ENCODE assay signal across 2 cellular contexts in genomic region chr5:33309076-33309475, GRCh38.
TF ChIP-seq lines count a peak whose summit lies in the region.

No MANE protein-coding gene starts in this region.

TF ChIP-seq in SK-N-SH, 30 proteins besides CTCF, POLR2A, EP300 and RAD21 (continued from another document):
- no peak for TF ChIP-seq ZBTB33 (IDR thresholded peaks at IDR 0.05; ENCODE audit: borderline replicate concordance, low read depth)
- no peak for TF ChIP-seq USF1 (IDR thresholded peaks at IDR 0.05; ENCODE audit: borderline replicate concordance, low read depth)
- TF ChIP-seq SIN3A (IDR thresholded peaks at IDR 0.05; ENCODE audit: borderline replicate concordance, low read depth, low read length), result no peak
- no peak for TF ChIP-seq PBX3 (IDR thresholded peaks at IDR 0.05)
- no peak for TF ChIP-seq MAX (IDR thresholded peaks at IDR 0.05; ENCODE audit: low read depth)
- TF ChIP-seq USF2 (IDR thresholded peaks at IDR 0.05; ENCODE audit: borderline replicate concordance, low read depth, low read length), result no peak
- no peak for TF ChIP-seq POLR2AphosphoS5 (IDR thresholded peaks at IDR 0.05; ENCODE audit: low read depth, low read length)
- TF ChIP-seq EZH2phosphoT487 (IDR thresholded peaks at IDR 0.05; ENCODE audit: borderline replicate concordance, low read depth), result no peak
- no peak for TF ChIP-seq CHD2 (IDR thresholded peaks at IDR 0.05; ENCODE audit: low read length, partially characterized antibody)
TF ChIP-seq in SK-N-SH: peak in this region for 0.

TF ChIP-seq in SK-N-SH treated with all-trans-retinoic acid at 6 μM for 48 hours, 23 proteins besides CTCF, POLR2A, EP300 and RAD21 (continued from another document):
- TF ChIP-seq GLIS3 (CRISPR knock-in tag; IDR thresholded peaks at IDR 0.05) (no peak), ZFP3 (CRISPR knock-in tag; IDR thresholded peaks at IDR 0.05) (no peak), CREB5 (CRISPR knock-in tag; IDR thresholded peaks at IDR 0.05; ENCODE audit: low read depth) (no peak), ZNF565 (CRISPR knock-in tag; conservative IDR thresholded peaks at IDR 0.05; ENCODE audit: low read depth) (no peak), ZFP30 (CRISPR knock-in tag; IDR thresholded peaks at IDR 0.05) (no peak), PATZ1 (CRISPR knock-in tag; IDR thresholded peaks at IDR 0.05; ENCODE audit: borderline replicate concordance) (no peak), BACH2 (CRISPR knock-in tag; IDR thresholded peaks at IDR 0.05; ENCODE audit: borderline replicate concordance) (no peak), ZNF70 (CRISPR knock-in tag; IDR thresholded peaks at IDR 0.05) (no peak), ESRRG (CRISPR knock-in tag; IDR thresholded peaks at IDR 0.05) (no peak), SNAI2 (CRISPR knock-in tag; IDR thresholded peaks at IDR 0.05) (no peak), ARNTL (CRISPR knock-in tag; IDR thresholded peaks at IDR 0.05; ENCODE audit: borderline replicate concordance, low read depth) (no peak)
TF ChIP-seq in SK-N-SH treated with all-trans-retinoic acid at 6 μM for 48 hours: peak in this region for 0.
